Comparison of ENCODE assay signal across 13 cellular contexts in the genomic region with DNA sequence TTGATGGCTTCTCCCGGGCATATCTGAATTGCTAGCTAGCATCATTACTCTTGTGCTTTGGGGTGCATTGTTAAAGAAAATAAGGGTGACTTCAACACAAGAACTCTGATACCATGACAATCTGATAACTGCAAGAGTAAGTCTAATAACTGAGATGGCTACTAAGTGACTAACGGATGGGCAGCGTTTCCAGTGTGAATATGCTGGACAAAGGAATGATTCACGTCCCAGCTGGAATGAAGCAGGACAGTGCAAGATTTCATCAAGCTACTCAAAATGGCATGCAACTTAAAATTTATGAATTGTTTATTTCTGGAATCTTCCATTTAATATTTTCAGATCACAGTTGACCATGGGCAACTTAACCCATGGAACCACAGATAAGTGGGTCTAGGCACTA. TPM values are rescaled to one million over a fixed set of nuclear protein-coding genes. Genes with fewer than 3 reads are reported as not detected.
DNase-seq lines count a peak whose midpoint lies in the region; ATAC-seq lines count a peak whose summit lies in the region.
"Had no signal": no experiment of that assay in that cellular context is flagged by ENCODE, and none has a peak within 500 bp of the region (broad histone marks: within the 10 kb centered on the region; RNA-seq: fewer than 3 reads in every experiment).

No MANE protein-coding gene starts in this region.

- H3K4me1 ChIP-seq in skeletal muscle satellite cell (ENCODE audit: control insufficient read depth, insufficient read depth, low read length), result peaks cover 15% of the 10 kb centered on the region

- H3K9me3 ChIP-seq in skeletal muscle satellite cell (replicated peaks; ENCODE audit: low read length), result no peaks in the 10 kb centered on the region

- DNase-seq in GM04503 (ENCODE audit: low read depth), result peak; percentile 69
- peak; percentile 84 for DNase-seq in RPMI7951 (ENCODE audit: low read depth)
- peak; percentile 60 for DNase-seq in fibroblast of peridontal ligament (ENCODE audit: extremely low read depth)
- DNase-seq in activated naive CD4-positive, alpha-beta T cell (lab: John Stamatoyannopoulos, UW), result no peak
- no peak for DNase-seq in NCI-H1105 (lab: John Stamatoyannopoulos, UW)
- DNase-seq: activated T-cell treated with anti-CD3 and anti-CD28 coated beads, Interleukin-2, amount 50 U/mL, for 24 hours; effector CD4-positive, alpha-beta T cell; islet precursor cell; retina; stimulated activated naive CD4-positive, alpha-beta T cell treated with Interleukin-2 at 50 U/mL for 16 hours had no signal

- no peaks in the 10 kb centered on the region for H3K36me3 ChIP-seq in skeletal muscle satellite cell (ENCODE audit: insufficient read depth, low read length)

- no peak for ATAC-seq in GM21576 (IDR thresholded peaks at IDR 0.05; ENCODE audit: unreplicated experiment)

- peak overlapping the region; percentile 69 for H3K4me2 ChIP-seq in skeletal muscle satellite cell (ENCODE audit: low read length)

- no peaks in the 10 kb centered on the region for H3K27me3 ChIP-seq in skeletal muscle satellite cell (ENCODE audit: control insufficient read depth, insufficient read depth, low read length)

- peak overlapping the region; percentile 47 for H3K9ac ChIP-seq in skeletal muscle satellite cell (ENCODE audit: low read depth, low read length)

- H3K4me3 ChIP-seq in skeletal muscle satellite cell (ENCODE audit: low read length), result peak overlapping the region; percentile 51

RNA-seq across cellular contexts. Expression of gene MOXD1, which starts 31.7 kb away (rescaled TPM):
- total RNA-seq in RPMI7951 (2014; rRNA removed; shearing (Covaris generic)), result 96.5 and 109 TPM in 2 replicates
- 7.9 and 10.9 TPM in 2 replicates for total RNA-seq in skeletal muscle satellite cell (2012; rRNA removed)
- total RNA-seq: HT-29 had no signal

Comparison
In these comparisons a context has a peak if more than half of its experiments do, and no peak if none do; other contexts are left out.
1. DNase-seq: peak in GM04503 (single experiment), RPMI7951 (single experiment) and fibroblast of peridontal ligament (single experiment); none in activated naive CD4-positive, alpha-beta T cell (0 of 4) and NCI-H1105 (single experiment).